Comparison of ENCODE assay signal across 36 cellular contexts in genomic region chr14:33678012-33678411, GRCh38.
"Had no signal": no experiment of that assay in that cellular context is flagged by ENCODE, and none has a peak within 500 bp of the region (broad histone marks: within the 10 kb centered on the region; RNA-seq: fewer than 3 reads in every experiment).

No MANE protein-coding gene starts in this region.

- H3K9me3 ChIP-seq: MG63, SK-N-SH had no signal

- H3K27ac Mint-ChIP-seq: activated CD4-positive, alpha-beta memory T cell treated with anti-CD3 and anti-CD28 coated beads, Interleukin-2, amount 10 ng/mL, durations not matched to agents 7 days and 5 days; activated CD4-positive, alpha-beta T cell treated with anti-CD3 and anti-CD28 coated beads for 36 hours; activated CD4-positive, alpha-beta T cell treated with anti-CD3 and anti-CD28 coated beads, Interleukin-2, amount 10 ng/mL, durations not matched to agents 7 days and 5 days; activated CD8-positive, alpha-beta memory T cell treated with anti-CD3 and anti-CD28 coated beads, Interleukin-2, amount 10 ng/mL, durations not matched to agents 7 days and 5 days; activated naive CD8-positive, alpha-beta T cell treated with anti-CD3 and anti-CD28 coated beads for 36 hours; activated T-cell treated with anti-CD3 and anti-CD28 coated beads, Interleukin-2, amount 50 U/mL, for 72 hours; activated T-helper 17 cell treated with anti-CD3 and anti-CD28 coated beads, Interleukin-2, amount 50 U/mL, for 72 hours; IgD-negative memory B cell; T-helper 1 cell treated with Interleukin-12 subunit alpha and Interleukin-12 subunit beta and Interleukin-4 antibody, amounts not matched to agents 30 μg/mL and 1 μg/mL, for 36 hours; T-helper 2 cell treated with Interferon-gamma antibody and Interleukin-4, amounts not matched to agents 5 μg/mL and 100 μg/mL, for 36 hours; WTC11 had no signal

- H3K4me1 Mint-ChIP-seq: activated CD4-positive, alpha-beta memory T cell treated with anti-CD3 and anti-CD28 coated beads, Interleukin-2, amount 10 ng/mL, durations not matched to agents 7 days and 5 days; activated CD4-positive, alpha-beta T cell treated with anti-CD3 and anti-CD28 coated beads for 36 hours; activated CD4-positive, alpha-beta T cell treated with anti-CD3 and anti-CD28 coated beads, Interleukin-2, amount 10 ng/mL, durations not matched to agents 7 days and 5 days; activated CD8-positive, alpha-beta memory T cell treated with anti-CD3 and anti-CD28 coated beads, Interleukin-2, amount 10 ng/mL, durations not matched to agents 7 days and 5 days; activated naive CD8-positive, alpha-beta T cell treated with anti-CD3 and anti-CD28 coated beads for 36 hours; activated T-helper 17 cell treated with anti-CD3 and anti-CD28 coated beads, Interleukin-2, amount 50 U/mL, for 72 hours; central memory CD8-positive, alpha-beta T cell; IgD-negative memory B cell had no signal

- H3K4me3 ChIP-seq: cardiac muscle cell, MG63, PC-9 had no signal

- DNase-seq: activated CD4-positive, alpha-beta memory T cell treated with anti-CD3 and anti-CD28 coated beads, Interleukin-2, amount 10 ng/mL, durations not matched to agents 7 days and 5 days; activated CD4-positive, alpha-beta T cell treated with anti-CD3 and anti-CD28 coated beads for 36 hours; activated CD4-positive, alpha-beta T cell treated with anti-CD3 and anti-CD28 coated beads, Interleukin-2, amount 10 ng/mL, durations not matched to agents 7 days and 5 days; activated CD8-positive, alpha-beta memory T cell treated with anti-CD3 and anti-CD28 coated beads for 24 hours; activated CD8-positive, alpha-beta memory T cell treated with anti-CD3 and anti-CD28 coated beads, Interleukin-2, amount 10 ng/mL, durations not matched to agents 7 days and 5 days; activated CD8-positive, alpha-beta memory T cell treated with anti-CD3 and anti-CD28 coated beads, Interleukin-2, amount 50 U/mL, for 48 hours; activated effector memory CD4-positive, alpha-beta T cell treated with anti-CD3 and anti-CD28 coated beads, Interleukin-2, amount 50 U/mL, for 16 hours; activated naive CD4-positive, alpha-beta T cell; activated naive CD4-positive, alpha-beta T cell treated with anti-CD3 and anti-CD28 coated beads, Interleukin-2, amount 50 U/mL, for 16 hours; activated naive CD8-positive, alpha-beta T cell treated with anti-CD3 and anti-CD28 coated beads for 36 hours; activated T-cell treated with anti-CD3 and anti-CD28 coated beads, Interleukin-2, amount 50 U/mL, for 1 hour; activated T-cell treated with anti-CD3 and anti-CD28 coated beads, Interleukin-2, amount 50 U/mL, for 72 hours; amniotic stem cell; aorta; brain microvascular endothelial cell; Kasumi-1; KBM-7; MG63; NCI-H1048; NCI-H1436 treated with DMSO at 0.1 percent for 48 hours; NCI-H1694 treated with DMSO at 0.1 percent for 48 hours; NCI-H2029; NCI-H345; NCI-H524 treated with DMSO at 0.1 percent for 48 hours; PC-9; Right ventricle myocardium superior; SK-N-SH had no signal

- H3K4me3 Mint-ChIP-seq: activated CD4-positive, alpha-beta memory T cell treated with anti-CD3 and anti-CD28 coated beads, Interleukin-2, amount 10 ng/mL, durations not matched to agents 7 days and 5 days; activated CD4-positive, alpha-beta T cell treated with anti-CD3 and anti-CD28 coated beads for 36 hours; activated CD4-positive, alpha-beta T cell treated with anti-CD3 and anti-CD28 coated beads, Interleukin-2, amount 10 ng/mL, durations not matched to agents 7 days and 5 days; activated CD8-positive, alpha-beta memory T cell treated with anti-CD3 and anti-CD28 coated beads, Interleukin-2, amount 10 ng/mL, durations not matched to agents 7 days and 5 days; activated naive CD8-positive, alpha-beta T cell treated with anti-CD3 and anti-CD28 coated beads for 36 hours; activated T-cell treated with anti-CD3 and anti-CD28 coated beads, Interleukin-2, amount 50 U/mL, for 72 hours; activated T-helper 17 cell treated with anti-CD3 and anti-CD28 coated beads, Interleukin-2, amount 50 U/mL, for 72 hours; central memory CD8-positive, alpha-beta T cell; IgD-negative memory B cell; T-helper 1 cell treated with Interleukin-12 subunit alpha and Interleukin-12 subunit beta and Interleukin-4 antibody, amounts not matched to agents 30 μg/mL and 1 μg/mL, for 36 hours; T-helper 2 cell treated with Interferon-gamma antibody and Interleukin-4, amounts not matched to agents 5 μg/mL and 100 μg/mL, for 36 hours; WTC11 had no signal

- H3K4me2 ChIP-seq: PC-9, SK-N-SH had no signal

- H2AFZ ChIP-seq: PC-9 had no signal

- H3K27ac ChIP-seq: brain microvascular endothelial cell, cardiac muscle cell, PC-9, RWPE1 had no signal

- H3K36me3 ChIP-seq: brain microvascular endothelial cell, cardiac muscle cell, MG63 had no signal

- H3K27me3 ChIP-seq: brain microvascular endothelial cell, cardiac muscle cell, MG63 had no signal

- H3K9me2 ChIP-seq: SK-N-SH had no signal

- H3K27me3 Mint-ChIP-seq: activated CD4-positive, alpha-beta memory T cell treated with anti-CD3 and anti-CD28 coated beads, Interleukin-2, amount 10 ng/mL, durations not matched to agents 7 days and 5 days; activated CD4-positive, alpha-beta T cell treated with anti-CD3 and anti-CD28 coated beads, Interleukin-2, amount 10 ng/mL, durations not matched to agents 7 days and 5 days; activated CD8-positive, alpha-beta memory T cell treated with anti-CD3 and anti-CD28 coated beads, Interleukin-2, amount 10 ng/mL, durations not matched to agents 7 days and 5 days; central memory CD8-positive, alpha-beta T cell; IgD-negative memory B cell had no signal

- H3K9me3 Mint-ChIP-seq: activated CD4-positive, alpha-beta memory T cell treated with anti-CD3 and anti-CD28 coated beads, Interleukin-2, amount 10 ng/mL, durations not matched to agents 7 days and 5 days; activated CD4-positive, alpha-beta T cell treated with anti-CD3 and anti-CD28 coated beads, Interleukin-2, amount 10 ng/mL, durations not matched to agents 7 days and 5 days; activated naive CD8-positive, alpha-beta T cell treated with anti-CD3 and anti-CD28 coated beads for 36 hours; activated T-helper 17 cell treated with anti-CD3 and anti-CD28 coated beads, Interleukin-2, amount 50 U/mL, for 72 hours; IgD-negative memory B cell; T-helper 1 cell treated with Interleukin-12 subunit alpha and Interleukin-12 subunit beta and Interleukin-4 antibody, amounts not matched to agents 30 μg/mL and 1 μg/mL, for 36 hours; T-helper 2 cell treated with Interferon-gamma antibody and Interleukin-4, amounts not matched to agents 5 μg/mL and 100 μg/mL, for 36 hours; WTC11 had no signal

- ATAC-seq: activated CD4-positive, alpha-beta T cell treated with anti-CD3 and anti-CD28 coated beads for 36 hours; activated CD4-positive, CD25-positive, alpha-beta regulatory T cell treated with anti-CD3 and anti-CD28 coated beads, Interleukin-2, amount 50 U/mL, for 24 hours; activated CD8-positive, alpha-beta memory T cell treated with anti-CD3 and anti-CD28 coated beads, Interleukin-2, amount 10 ng/mL, durations not matched to agents 7 days and 5 days; activated T-cell treated with anti-CD3 and anti-CD28 coated beads, Interleukin-2, amount 50 U/mL, for 72 hours; activated T-helper 17 cell treated with anti-CD3 and anti-CD28 coated beads, Interleukin-2, amount 50 U/mL, for 72 hours; WTC11 had no signal

- H3K36me3 Mint-ChIP-seq: activated CD8-positive, alpha-beta memory T cell treated with anti-CD3 and anti-CD28 coated beads, Interleukin-2, amount 10 ng/mL, durations not matched to agents 7 days and 5 days; activated naive CD8-positive, alpha-beta T cell treated with anti-CD3 and anti-CD28 coated beads for 36 hours; IgD-negative memory B cell; WTC11 had no signal
